ENCODE assay signal across 22 cellular contexts in the genomic region with DNA sequence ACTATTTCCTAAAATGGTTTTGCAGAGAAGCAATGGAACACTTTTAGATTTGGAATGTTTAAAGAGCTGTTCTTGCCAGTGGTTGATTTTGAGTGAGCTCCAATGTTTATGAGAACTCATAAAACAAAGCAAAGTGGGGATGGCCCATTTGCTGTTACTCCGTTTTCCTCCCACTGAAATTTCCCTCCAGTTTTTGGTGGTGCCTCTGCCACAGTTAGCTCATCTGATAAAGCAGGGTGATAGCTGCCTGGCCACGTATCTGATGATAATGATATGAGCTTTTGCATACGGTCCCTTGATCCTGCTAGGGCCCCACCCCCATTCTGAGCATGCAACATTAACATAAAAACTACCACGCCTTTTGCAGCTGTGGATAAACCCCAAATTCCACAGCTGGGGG.
"Had no signal": no experiment of that assay in that cellular context is flagged by ENCODE, and none has a peak within 500 bp of the region (broad histone marks: within the 10 kb centered on the region; RNA-seq: fewer than 3 reads in every experiment).

No MANE protein-coding gene starts in this region.

- H3K36me3 ChIP-seq: brain microvascular endothelial cell, esophagus squamous epithelium, tibial artery had no signal

- H3K4me3 ChIP-seq: esophagus squamous epithelium, tibial artery had no signal

- H3K4me3 Mint-ChIP-seq: activated CD4-positive, alpha-beta T cell treated with anti-CD3 and anti-CD28 coated beads for 36 hours; activated CD8-positive, alpha-beta T cell treated with anti-CD3 and anti-CD28 coated beads, Interleukin-2, amount 10 ng/mL, durations not matched to agents 7 days and 5 days; activated T-helper 1 cell treated with anti-CD3 and anti-CD28 coated beads, Interleukin-12 subunit alpha, Interleukin-12 subunit beta, Interleukin-2, Interleukin-4 antibody, amounts not matched to agents 30 ng/mL and 10 ng/mL and 1 ng/mL, durations not matched to agents 14 hours and 24 hours and 36 hours; central memory CD8-positive, alpha-beta T cell; natural killer cell treated with Interleukin-12 subunit alpha and Interleukin-12 subunit beta and Interleukin-15 and Interleukin-18, amount 100 ng/mL, for 72 hours had no signal

- H3K9me3 ChIP-seq: esophagus squamous epithelium, tibial artery had no signal

- H3K27me3 ChIP-seq: brain microvascular endothelial cell, esophagus squamous epithelium, tibial artery had no signal

- DNase-seq: activated CD4-positive, alpha-beta T cell treated with anti-CD3 and anti-CD28 coated beads for 36 hours; activated CD8-positive, alpha-beta memory T cell treated with anti-CD3 and anti-CD28 coated beads, Interleukin-2, amount 50 U/mL, for 48 hours; activated CD8-positive, alpha-beta T cell treated with anti-CD3 and anti-CD28 coated beads, Interleukin-2, amount 10 ng/mL, durations not matched to agents 7 days and 5 days; activated naive CD4-positive, alpha-beta T cell; brain microvascular endothelial cell; cortex of kidney; effector CD4-positive, alpha-beta T cell; esophagus squamous epithelium; foreskin fibroblast; head of caudate nucleus; kidney glomerular epithelial cell; left ventricle myocardium superior; mesendoderm; occipital lobe; stimulated activated CD4-positive, alpha-beta T cell treated with anti-CD3 and anti-CD28 coated beads, Interleukin-2, amount 100 ng/mL, for 48 hours; stimulated activated naive CD4-positive, alpha-beta T cell; tibial artery had no signal

- ATAC-seq: activated CD4-positive, alpha-beta T cell treated with anti-CD3 and anti-CD28 coated beads for 36 hours; activated CD8-positive, alpha-beta T cell treated with anti-CD3 and anti-CD28 coated beads, Interleukin-2, amount 10 ng/mL, durations not matched to agents 7 days and 5 days; left ventricle myocardium superior; natural killer cell treated with Interleukin-12 subunit alpha and Interleukin-12 subunit beta and Interleukin-15 and Interleukin-18, amount 100 ng/mL, for 72 hours had no signal

- H3K9me3 Mint-ChIP-seq: activated T-helper 1 cell treated with anti-CD3 and anti-CD28 coated beads, Interleukin-12 subunit alpha, Interleukin-12 subunit beta, Interleukin-2, Interleukin-4 antibody, amounts not matched to agents 30 ng/mL and 10 ng/mL and 1 ng/mL, durations not matched to agents 14 hours and 24 hours and 36 hours; central memory CD8-positive, alpha-beta T cell; natural killer cell treated with Interleukin-12 subunit alpha and Interleukin-12 subunit beta and Interleukin-15 and Interleukin-18, amount 100 ng/mL, for 72 hours had no signal

- H3K27me3 Mint-ChIP-seq: activated CD4-positive, alpha-beta T cell treated with anti-CD3 and anti-CD28 coated beads for 36 hours; central memory CD8-positive, alpha-beta T cell; natural killer cell treated with Interleukin-12 subunit alpha and Interleukin-12 subunit beta and Interleukin-15 and Interleukin-18, amount 100 ng/mL, for 72 hours had no signal

- FAIRE-seq: endothelial cell of umbilical vein, urothelium cell line had no signal

- H3K27ac ChIP-seq: brain microvascular endothelial cell, esophagus squamous epithelium, tibial artery had no signal

- H3K27ac Mint-ChIP-seq: activated CD4-positive, alpha-beta T cell treated with anti-CD3 and anti-CD28 coated beads for 36 hours; activated CD8-positive, alpha-beta T cell treated with anti-CD3 and anti-CD28 coated beads, Interleukin-2, amount 10 ng/mL, durations not matched to agents 7 days and 5 days; activated T-helper 1 cell treated with anti-CD3 and anti-CD28 coated beads, Interleukin-12 subunit alpha, Interleukin-12 subunit beta, Interleukin-2, Interleukin-4 antibody, amounts not matched to agents 30 ng/mL and 10 ng/mL and 1 ng/mL, durations not matched to agents 14 hours and 24 hours and 36 hours had no signal
